8 cellular contexts compared by ENCODE assay signal in genomic region chr11:110433393-110434333, GRCh38. TPM values are rescaled to one million over a fixed set of nuclear protein-coding genes. Genes with fewer than 3 reads are reported as not detected.
DNase-seq lines count a peak whose midpoint lies in the region; ATAC-seq and TF ChIP-seq lines count a peak whose summit lies in the region.

No MANE protein-coding gene starts in this region.

- intact Hi-C loops in MCF 10A (cut with micrococcal nuclease), result loop anchor here (1.0 to 5.0 kb wide), 4 partner anchors 57 to 487 kb away; no protein-coding TSS in a partner anchor

- H3K4me1 Mint-ChIP-seq in activated T-cell treated with anti-CD3 and anti-CD28 coated beads, Interleukin-2, amount 50 U/mL, for 72 hours (ENCODE audit: low read depth), result peaks cover 77% of the 10 kb centered on the region
- H3K4me1 Mint-ChIP-seq in MCF 10A (ENCODE audit: insufficient read depth, unreplicated experiment), result peaks cover 40% of the 10 kb centered on the region
- H3K4me1 Mint-ChIP-seq in mesothelial cell of epicardium, result peaks cover 40% of the 10 kb centered on the region
- H3K4me1 Mint-ChIP-seq in T-helper 2 cell treated with Interferon-gamma antibody and Interleukin-4, amounts not matched to agents 5 μg/mL and 100 μg/mL, for 36 hours (ENCODE audit: low read depth), result peaks cover 52% of the 10 kb centered on the region

- DNase-seq in activated T-cell treated with anti-CD3 and anti-CD28 coated beads, Interleukin-2, amount 50 U/mL, for 72 hours, result no peak
- no peak for DNase-seq in activated T-cell treated with anti-CD3 and anti-CD28 coated beads, Interleukin-2, amount 50 U/mL, for 48 hours
- peak; percentile 7 for DNase-seq in NCI-H2196 treated with DMSO at 0.1 percent for 48 hours (lab: John Stamatoyannopoulos, UW; ENCODE audit: unreplicated experiment)
- DNase-seq in MCF 10A (ENCODE audit: unreplicated experiment), result peak; percentile 39
- no peak for DNase-seq in mesothelial cell of epicardium (ENCODE audit: low spot score in 2 of 2, unreplicated experiment in 2 of 2)
- no peak for DNase-seq in T-helper 2 cell treated with Interferon-gamma antibody and Interleukin-4, amounts not matched to agents 5 μg/mL and 100 μg/mL, for 36 hours (ENCODE audit: low spot score)

- peaks cover 3 to 14% of the 10 kb centered on the region in 2 donors for H3K36me3 Mint-ChIP-seq in activated T-cell treated with anti-CD3 and anti-CD28 coated beads, Interleukin-2, amount 50 U/mL, for 72 hours (ENCODE audit: insufficient read depth in 2 of 2)
- H3K36me3 Mint-ChIP-seq in MCF 10A (ENCODE audit: insufficient read depth, unreplicated experiment), result peaks cover 12% of the 10 kb centered on the region
- H3K36me3 Mint-ChIP-seq in mesothelial cell of epicardium, result peaks cover 14% of the 10 kb centered on the region
- peaks cover 17% of the 10 kb centered on the region for H3K36me3 Mint-ChIP-seq in T-helper 2 cell treated with Interferon-gamma antibody and Interleukin-4, amounts not matched to agents 5 μg/mL and 100 μg/mL, for 36 hours (ENCODE audit: low read depth)

- no peaks in the 10 kb centered on the region for H3K9me3 Mint-ChIP-seq in activated T-cell treated with anti-CD3 and anti-CD28 coated beads, Interleukin-2, amount 50 U/mL, for 72 hours
- no peaks in the 10 kb centered on the region for H3K9me3 Mint-ChIP-seq in MCF 10A (ENCODE audit: unreplicated experiment)
- H3K9me3 Mint-ChIP-seq in mesothelial cell of epicardium, result peaks cover 3% of the 10 kb centered on the region
- no peaks in the 10 kb centered on the region for H3K9me3 Mint-ChIP-seq in T-helper 2 cell treated with Interferon-gamma antibody and Interleukin-4, amounts not matched to agents 5 μg/mL and 100 μg/mL, for 36 hours

- BruUV-seq in MCF 10A (replicated peaks; lab: Mats Ljungman, UMichigan), result no TSS peak

- H3K27ac Mint-ChIP-seq in activated T-cell treated with anti-CD3 and anti-CD28 coated beads, Interleukin-2, amount 50 U/mL, for 72 hours, result peak overlapping the region; percentile 5
- peak overlapping the region; percentile 40 for H3K27ac Mint-ChIP-seq in MCF 10A (ENCODE audit: low read depth, unreplicated experiment)
- H3K27ac Mint-ChIP-seq in mesothelial cell of epicardium, result peak overlapping the region; percentile 28
- H3K27ac Mint-ChIP-seq in T-helper 2 cell treated with Interferon-gamma antibody and Interleukin-4, amounts not matched to agents 5 μg/mL and 100 μg/mL, for 36 hours, result no peak overlapping the region

- ATAC-seq in activated T-cell treated with anti-CD3 and anti-CD28 coated beads, Interleukin-2, amount 50 U/mL, for 72 hours (replicated peaks in 1 of 2), result no peak
- ATAC-seq in esophagus mucosa (no peak), GM21515 (IDR thresholded peaks at IDR 0.05; ENCODE audit: unreplicated experiment) (no peak)

- CTCF ChIA-PET in MCF 10A (lab: Yijun Ruan, JAX), result interaction anchor here (0.6 to 7.2 kb wide), 23 partner anchors 9 to 810 kb away, joined by 3 to 73 read pairs (median 3); no protein-coding TSS in a partner anchor

- POLR2A ChIA-PET in MCF 10A (lab: Yijun Ruan, JAX), result interaction anchor here (0.7 to 4.3 kb wide), 5 partner anchors 59 to 340 kb away, joined by 3 to 18 read pairs (median 12); partner anchors contain the start of gene RDX

- no peaks in the 10 kb centered on the region for H3K27me3 Mint-ChIP-seq in activated T-cell treated with anti-CD3 and anti-CD28 coated beads, Interleukin-2, amount 50 U/mL, for 72 hours (ENCODE audit: low read depth)
- H3K27me3 Mint-ChIP-seq in MCF 10A (ENCODE audit: insufficient read depth, unreplicated experiment) (no peaks in the 10 kb centered on the region), mesothelial cell of epicardium (ENCODE audit: low read depth) (no peaks in the 10 kb centered on the region)
- no peaks in the 10 kb centered on the region for H3K27me3 Mint-ChIP-seq in T-helper 2 cell treated with Interferon-gamma antibody and Interleukin-4, amounts not matched to agents 5 μg/mL and 100 μg/mL, for 36 hours (ENCODE audit: low read depth)

- peak; percentile 55 for TF ChIP-seq CTCF in MCF 10A (IDR thresholded peaks at IDR 0.05; ENCODE audit: unreplicated experiment)
- peak; percentile 79 for TF ChIP-seq CTCF in mesothelial cell of epicardium (IDR thresholded peaks at IDR 0.05; ENCODE audit: unreplicated experiment)

- peak overlapping the region in 1 of 2 donors; percentile 11 for H3K4me3 Mint-ChIP-seq in activated T-cell treated with anti-CD3 and anti-CD28 coated beads, Interleukin-2, amount 50 U/mL, for 72 hours
- H3K4me3 Mint-ChIP-seq in MCF 10A (ENCODE audit: unreplicated experiment) (peak overlapping the region; percentile 5), mesothelial cell of epicardium (peak overlapping the region; percentile 4)
- H3K4me3 Mint-ChIP-seq in T-helper 2 cell treated with Interferon-gamma antibody and Interleukin-4, amounts not matched to agents 5 μg/mL and 100 μg/mL, for 36 hours, result no peak overlapping the region

RNA-seq across cellular contexts. Expression of gene FDX1, which starts 3.9 kb away (rescaled TPM):
- 1 to 10 TPM; 7.7 to 8.0 TPM for total RNA-seq in activated T-cell treated with anti-CD3 and anti-CD28 coated beads, Interleukin-2, amount 50 U/mL, for 72 hours
- total RNA-seq in MCF 10A (2022), result 19.9 and 21.1 TPM in 2 replicates
- 9.7 to 11.3 TPM (median 10.3 TPM) in 3 replicates for total RNA-seq in mesothelial cell of epicardium
- total RNA-seq in esophagus mucosa, result 9.7 TPM

Comparison
In these comparisons a context has a peak if more than half of its experiments do, and no peak if none do; other contexts are left out.
1. DNase-seq: peak in NCI-H2196 treated with DMSO at 0.1 percent for 48 hours (single experiment) and MCF 10A (single experiment); none in activated T-cell treated with anti-CD3 and anti-CD28 coated beads, Interleukin-2, amount 50 U/mL, for 72 hours (0 of 2), activated T-cell treated with anti-CD3 and anti-CD28 coated beads, Interleukin-2, amount 50 U/mL, for 48 hours (0 of 2), mesothelial cell of epicardium (0 of 2) and T-helper 2 cell treated with Interferon-gamma antibody and Interleukin-4, amounts not matched to agents 5 μg/mL and 100 μg/mL, for 36 hours (single experiment).